Comparison of ENCODE assay signal across 18 cellular contexts in genomic region chr12:52670961-52671360, GRCh38. TPM values are rescaled to one million over a fixed set of nuclear protein-coding genes. Genes with fewer than 3 reads are reported as not detected.
DNase-seq lines count a peak whose midpoint lies in the region; TF ChIP-seq lines count a peak whose summit lies in the region.
"Had no signal": no experiment of that assay in that cellular context is flagged by ENCODE, and none has a peak within 500 bp of the region (broad histone marks: within the 10 kb centered on the region; RNA-seq: fewer than 3 reads in every experiment).

No MANE protein-coding gene starts in this region.

- H3K18ac ChIP-seq in trophoblast cell (ENCODE audit: low read length): no peak overlapping the region

- H3K14ac ChIP-seq in trophoblast cell (ENCODE audit: low read length): no peak overlapping the region

- H2AK5ac ChIP-seq in trophoblast cell (ENCODE audit: low read length): no peak overlapping the region

- peaks cover 4% of the 10 kb centered on the region for H3K79me1 ChIP-seq in trophoblast cell (ENCODE audit: low read length)

- H2BK12ac ChIP-seq in trophoblast cell (ENCODE audit: low read length): no peak overlapping the region

- H3K4me2 ChIP-seq in trophoblast cell (ENCODE audit: low read length): no peak overlapping the region
- H3K4me2 ChIP-seq: GM23338 had no signal

- TF ChIP-seq CTCF in RWPE1 (conservative IDR thresholded peaks at IDR 0.05; ENCODE audit: low read depth) (no peak), epithelial cell of esophagus (IDR thresholded peaks at IDR 0.05; ENCODE audit: insufficient read depth, low read depth, low read length, missing control alignments) (no peak)

- no peak overlapping the region for H2BK120ac ChIP-seq in trophoblast cell (ENCODE audit: insufficient read depth, low read length, poor library complexity)

- no peak overlapping the region for H2AFZ ChIP-seq in trophoblast cell (ENCODE audit: insufficient read depth, low read length, poor library complexity)
- H2AFZ ChIP-seq: GM23338 had no signal

- WGBS in trophoblast cell (ENCODE audit: extremely low coverage, insufficient coverage, insufficient read length): no CpG with 5 or more reads among the region's 3 CpGs

- no peaks in the 10 kb centered on the region for H3K27me3 ChIP-seq in trophoblast cell (ENCODE audit: insufficient read depth, low read length)

- H3K9me3 ChIP-seq in trophoblast cell (ENCODE audit: insufficient read depth, low read depth, low read length): no peaks in the 10 kb centered on the region
- H3K9me3 ChIP-seq: Caco-2 had no signal

- no peak overlapping the region for H3K27ac ChIP-seq in RWPE1
- H3K27ac ChIP-seq in trophoblast cell (ENCODE audit: low read depth, low read length): no peak overlapping the region
- H3K27ac ChIP-seq: C4-2B, HL-60 had no signal

- H3K23ac ChIP-seq in trophoblast cell (ENCODE audit: low read length): no peak overlapping the region

- H3K36me3 ChIP-seq in trophoblast cell (ENCODE audit: control insufficient read depth in 1 of 2, insufficient read depth in 2 of 2, low read length in 2 of 2): no peaks in the 10 kb centered on the region

- DNase-seq in NCI-H226 (peak; percentile 26), RWPE1 (ENCODE audit: low spot score) (peak; percentile 53), epithelial cell of esophagus (ENCODE audit: low read depth) (peak; percentile 88), trophoblast cell (peak; percentile 94 to 97), NCI-H2107 (lab: John Stamatoyannopoulos, UW) (no peak), NCI-H2029 treated with DMSO at 0.1 percent for 48 hours (lab: John Stamatoyannopoulos, UW) (no peak), NCI-H2171 (lab: John Stamatoyannopoulos, UW) (no peak)
- DNase-seq in activated naive CD4-positive, alpha-beta T cell treated with Interleukin-2 at 50 U/mL for 16 hours: no peak
- DNase-seq: ACHN; AML-193; Caco-2; CD4-positive, alpha-beta T cell; HCEC 1CT had no signal

- H3K4me3 ChIP-seq in epithelial cell of esophagus (ENCODE audit: low read length): no peak overlapping the region
- no peak overlapping the region for H3K4me3 ChIP-seq in trophoblast cell (ENCODE audit: low read depth, low read length)
- H3K4me3 ChIP-seq: GM23338 had no signal

- H3K79me2 ChIP-seq in trophoblast cell (ENCODE audit: control insufficient read depth, insufficient read depth, low read length, poor library complexity): no peaks in the 10 kb centered on the region

- no peak overlapping the region for H4K8ac ChIP-seq in trophoblast cell (ENCODE audit: low read depth, low read length)

- H3K4me1 ChIP-seq in trophoblast cell (ENCODE audit: control insufficient read depth in 1 of 2, insufficient read depth in 2 of 2, low read length in 2 of 2): peaks cover 14 to 26% of the 10 kb centered on the region in 2 experiments

- H4K12ac ChIP-seq in trophoblast cell (ENCODE audit: low read depth, low read length): no peak overlapping the region

- CTCF ChIA-PET in RWPE1 (lab: Yijun Ruan, JAX): no interaction called here

- no peak overlapping the region for H3K4ac ChIP-seq in trophoblast cell (ENCODE audit: low read depth, low read length)

- H2BK5ac ChIP-seq in trophoblast cell (ENCODE audit: low read depth, low read length, poor library complexity): no peak overlapping the region

- no peak overlapping the region for H4K91ac ChIP-seq in trophoblast cell (ENCODE audit: low read depth, low read length)

- POLR2A ChIA-PET in RWPE1 (lab: Yijun Ruan, JAX; ENCODE audit: low non-redundant PET): no interaction called here

- no peak overlapping the region for H3K9ac ChIP-seq in trophoblast cell (ENCODE audit: low read length)

RNA-seq across cellular contexts. Expression of gene KRT1, which starts 9.2 kb away (rescaled TPM):
- not detected in 2 replicates for polyA plus RNA-seq in trophoblast cell (2013)
- polyA plus RNA-seq: BJ, GM23338 had no signal

RNA-seq across cellular contexts. Expression of gene KRT2, which starts 18.9 kb away (rescaled TPM):
- not detected in 2 replicates for polyA plus RNA-seq in trophoblast cell (2013)
- polyA plus RNA-seq: BJ, GM23338, IgD-negative memory B cell had no signal

RNA-seq across cellular contexts. Expression of gene KRT77, which starts 32.4 kb away (rescaled TPM):
- polyA plus RNA-seq in trophoblast cell (2013): 0.04 and 0.05 TPM in 2 replicates
- polyA plus RNA-seq: BJ, GM23338, IgD-negative memory B cell had no signal

RNA-seq across cellular contexts. Expression of gene KRT73, which starts 52.6 kb away (rescaled TPM):
- not detected in 2 replicates for polyA plus RNA-seq in trophoblast cell (2013)
- polyA plus RNA-seq: BJ, GM23338, IgD-negative memory B cell had no signal

Comparison
In these comparisons a context has a peak if more than half of its experiments do, and no peak if none do; other contexts are left out.
1. DNase-seq: peak in NCI-H226 (single experiment), RWPE1 (single experiment), epithelial cell of esophagus (single experiment) and trophoblast cell (2 of 2); none in activated naive CD4-positive, alpha-beta T cell treated with Interleukin-2 at 50 U/mL for 16 hours (single experiment), NCI-H2107 (single experiment), NCI-H2029 treated with DMSO at 0.1 percent for 48 hours (single experiment) and NCI-H2171 (single experiment).